38 cellular contexts compared by ENCODE assay signal in the genomic region with DNA sequence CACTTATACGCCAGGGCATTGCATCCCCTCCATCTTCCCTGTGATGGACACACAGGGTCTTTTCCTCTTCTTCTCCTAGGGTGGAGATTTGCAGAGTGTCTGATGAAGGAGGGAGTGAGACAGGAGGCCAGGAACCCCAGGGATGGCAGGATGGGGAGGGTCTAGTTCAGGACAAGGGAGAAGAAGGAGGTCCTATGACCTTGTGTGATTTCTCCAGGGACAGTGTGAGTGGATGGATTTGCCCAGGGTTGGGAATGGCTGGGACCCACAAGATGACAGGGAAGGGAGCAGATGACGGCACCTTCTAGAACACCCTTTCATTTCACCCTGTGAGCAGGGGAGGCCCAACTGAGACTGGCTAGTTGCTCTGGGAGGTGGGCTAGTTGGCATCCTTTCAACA. TPM values are rescaled to one million over a fixed set of nuclear protein-coding genes. Genes with fewer than 3 reads are reported as not detected.
"Had no signal": no experiment of that assay in that cellular context is flagged by ENCODE, and none has a peak within 500 bp of the region (broad histone marks: within the 10 kb centered on the region; RNA-seq: fewer than 3 reads in every experiment).

No MANE protein-coding gene starts in this region.

- H3K9me3 Mint-ChIP-seq: activated naive CD4-positive, alpha-beta T cell treated with anti-CD3 and anti-CD28 coated beads, Interleukin-2, amount 10 ng/mL, durations not matched to agents 7 days and 5 days; activated naive CD4-positive, alpha-beta T cell treated with anti-CD3 and anti-CD28 coated beads, Interleukin-2, amount 50 U/mL, for 24 hours; activated naive CD4-positive, alpha-beta T cell treated with anti-CD3 and anti-CD28 coated beads, Interleukin-2, amount 50 U/mL, for 72 hours; activated naive CD8-positive, alpha-beta T cell treated with anti-CD3 and anti-CD28 coated beads for 36 hours; activated naive CD8-positive, alpha-beta T cell treated with anti-CD3 and anti-CD28 coated beads, Interleukin-2, amount 10 ng/mL, durations not matched to agents 7 days and 5 days; activated naive CD8-positive, alpha-beta T cell treated with anti-CD3 and anti-CD28 coated beads, Interleukin-2, amount 50 U/mL, for 24 hours; activated T-cell treated with anti-CD3 and anti-CD28 coated beads, Interleukin-2, amount 50 U/mL, for 24 hours; activated T-cell treated with anti-CD3 and anti-CD28 coated beads, Interleukin-2, amount 50 U/mL, for 4 hours; activated T-cell treated with anti-CD3 and anti-CD28 coated beads, Interleukin-2, amount 50 U/mL, for 72 hours; activated T-helper 1 cell treated with anti-CD3 and anti-CD28 coated beads, Interleukin-12 subunit alpha, Interleukin-12 subunit beta, Interleukin-2, Interleukin-4 antibody, amounts not matched to agents 30 ng/mL and 10 ng/mL and 1 ng/mL, durations not matched to agents 14 hours and 24 hours and 36 hours; activated T-helper 17 cell treated with anti-CD3 and anti-CD28 coated beads, Interleukin-2, amount 50 U/mL, for 72 hours; activated T-helper 2 cell treated with anti-CD3 and anti-CD28 coated beads, Interferon-gamma antibody, Interleukin-2, Interleukin-4, amounts not matched to agents 10 μg/mL and 5 μg/mL and 100 μg/mL, durations not matched to agents 14 hours and 24 hours and 36 hours; central memory CD8-positive, alpha-beta T cell had no signal

- ATAC-seq: activated naive CD4-positive, alpha-beta T cell treated with anti-CD3 and anti-CD28 coated beads, Interleukin-2, amount 50 U/mL, for 72 hours; activated naive CD8-positive, alpha-beta T cell treated with anti-CD3 and anti-CD28 coated beads, Interleukin-2, amount 50 U/mL, for 24 hours; activated T-cell treated with anti-CD3 and anti-CD28 coated beads, Interleukin-2, amount 50 U/mL, for 4 hours; activated T-cell treated with anti-CD3 and anti-CD28 coated beads, Interleukin-2, amount 50 U/mL, for 72 hours; activated T-helper 17 cell treated with anti-CD3 and anti-CD28 coated beads, Interleukin-2, amount 50 U/mL, for 72 hours; body of pancreas had no signal

- H3K4me3 ChIP-seq: adrenal gland, ascending aorta, body of pancreas, breast epithelium, cardiac muscle cell had no signal

- DNase-seq: activated effector memory CD4-positive, alpha-beta T cell treated with anti-CD3 and anti-CD28 coated beads, Interleukin-2, amount 50 U/mL, for 16 hours; activated effector memory CD4-positive, alpha-beta T cell treated with Interleukin-2 at 50 U/mL for 16 hours; activated gamma-delta T cell; activated gamma-delta T cell treated with Interleukin-2 at 50 U/mL for 16 hours; activated naive CD4-positive, alpha-beta T cell; activated naive CD4-positive, alpha-beta T cell treated with anti-CD3 and anti-CD28 coated beads for 36 hours; activated naive CD4-positive, alpha-beta T cell treated with anti-CD3 and anti-CD28 coated beads, Interleukin-2, amount 10 ng/mL, durations not matched to agents 7 days and 5 days; activated naive CD4-positive, alpha-beta T cell treated with anti-CD3 and anti-CD28 coated beads, Interleukin-2, amount 50 U/mL, for 16 hours; activated naive CD4-positive, alpha-beta T cell treated with Interleukin-2 at 50 U/mL for 16 hours; activated naive CD8-positive, alpha-beta T cell treated with anti-CD3 and anti-CD28 coated beads for 36 hours; activated naive CD8-positive, alpha-beta T cell treated with anti-CD3 and anti-CD28 coated beads, Interleukin-2, amount 10 ng/mL, durations not matched to agents 7 days and 5 days; activated naive CD8-positive, alpha-beta T cell treated with anti-CD3 and anti-CD28 coated beads, Interleukin-2, amount 50 U/mL, for 24 hours; activated T-cell treated with anti-CD3 and anti-CD28 coated beads for 4 hours; activated T-cell treated with anti-CD3 and anti-CD28 coated beads, Interleukin-2, amount 50 U/mL, for 1 hour; activated T-cell treated with anti-CD3 and anti-CD28 coated beads, Interleukin-2, amount 50 U/mL, for 24 hours; activated T-cell treated with anti-CD3 and anti-CD28 coated beads, Interleukin-2, amount 50 U/mL, for 4 hours; activated T-cell treated with anti-CD3 and anti-CD28 coated beads, Interleukin-2, amount 50 U/mL, for 48 hours; activated T-cell treated with anti-CD3 and anti-CD28 coated beads, Interleukin-2, amount 50 U/mL, for 72 hours; adrenal gland; amniotic stem cell; aorta; body of pancreas; brain microvascular endothelial cell; caudate nucleus; cerebellar nuclear complex had no signal

- H3K36me3 Mint-ChIP-seq: activated naive CD4-positive, alpha-beta T cell treated with anti-CD3 and anti-CD28 coated beads, Interleukin-2, amount 10 ng/mL, durations not matched to agents 7 days and 5 days; activated naive CD4-positive, alpha-beta T cell treated with anti-CD3 and anti-CD28 coated beads, Interleukin-2, amount 50 U/mL, for 24 hours; activated naive CD4-positive, alpha-beta T cell treated with anti-CD3 and anti-CD28 coated beads, Interleukin-2, amount 50 U/mL, for 72 hours; activated naive CD8-positive, alpha-beta T cell; activated naive CD8-positive, alpha-beta T cell treated with anti-CD3 and anti-CD28 coated beads for 36 hours; activated naive CD8-positive, alpha-beta T cell treated with anti-CD3 and anti-CD28 coated beads, Interleukin-2, amount 10 ng/mL, durations not matched to agents 7 days and 5 days; brain had no signal

- H3K27ac Mint-ChIP-seq: activated naive CD4-positive, alpha-beta T cell treated with anti-CD3 and anti-CD28 coated beads for 36 hours; activated naive CD4-positive, alpha-beta T cell treated with anti-CD3 and anti-CD28 coated beads, Interleukin-2, amount 10 ng/mL, durations not matched to agents 7 days and 5 days; activated naive CD4-positive, alpha-beta T cell treated with anti-CD3 and anti-CD28 coated beads, Interleukin-2, amount 50 U/mL, for 24 hours; activated naive CD4-positive, alpha-beta T cell treated with anti-CD3 and anti-CD28 coated beads, Interleukin-2, amount 50 U/mL, for 72 hours; activated naive CD8-positive, alpha-beta T cell; activated naive CD8-positive, alpha-beta T cell treated with anti-CD3 and anti-CD28 coated beads for 36 hours; activated naive CD8-positive, alpha-beta T cell treated with anti-CD3 and anti-CD28 coated beads, Interleukin-2, amount 10 ng/mL, durations not matched to agents 7 days and 5 days; activated naive CD8-positive, alpha-beta T cell treated with anti-CD3 and anti-CD28 coated beads, Interleukin-2, amount 50 U/mL, for 24 hours; activated T-cell treated with anti-CD3 and anti-CD28 coated beads, Interleukin-2, amount 50 U/mL, for 24 hours; activated T-cell treated with anti-CD3 and anti-CD28 coated beads, Interleukin-2, amount 50 U/mL, for 72 hours; activated T-helper 1 cell treated with anti-CD3 and anti-CD28 coated beads, Interleukin-12 subunit alpha, Interleukin-12 subunit beta, Interleukin-2, Interleukin-4 antibody, amounts not matched to agents 30 ng/mL and 10 ng/mL and 1 ng/mL, durations not matched to agents 14 hours and 24 hours and 36 hours; activated T-helper 17 cell treated with anti-CD3 and anti-CD28 coated beads, Interleukin-2, amount 50 U/mL, for 72 hours; activated T-helper 2 cell treated with anti-CD3 and anti-CD28 coated beads, Interferon-gamma antibody, Interleukin-2, Interleukin-4, amounts not matched to agents 10 μg/mL and 5 μg/mL and 100 μg/mL, durations not matched to agents 14 hours and 24 hours and 36 hours; brain had no signal

- H3K9me3 ChIP-seq: adrenal gland, ascending aorta, body of pancreas, breast epithelium had no signal

- H3K27me3 Mint-ChIP-seq: activated naive CD4-positive, alpha-beta T cell treated with anti-CD3 and anti-CD28 coated beads, Interleukin-2, amount 10 ng/mL, durations not matched to agents 7 days and 5 days; activated naive CD4-positive, alpha-beta T cell treated with anti-CD3 and anti-CD28 coated beads, Interleukin-2, amount 50 U/mL, for 24 hours; activated naive CD8-positive, alpha-beta T cell; activated naive CD8-positive, alpha-beta T cell treated with anti-CD3 and anti-CD28 coated beads for 36 hours; activated naive CD8-positive, alpha-beta T cell treated with anti-CD3 and anti-CD28 coated beads, Interleukin-2, amount 10 ng/mL, durations not matched to agents 7 days and 5 days; activated naive CD8-positive, alpha-beta T cell treated with anti-CD3 and anti-CD28 coated beads, Interleukin-2, amount 50 U/mL, for 24 hours; activated T-cell treated with anti-CD3 and anti-CD28 coated beads, Interleukin-2, amount 50 U/mL, for 24 hours had no signal

- H3K4me1 ChIP-seq: adrenal gland, ascending aorta, body of pancreas, breast epithelium had no signal

- H3K36me3 ChIP-seq: adrenal gland, ascending aorta, brain microvascular endothelial cell, breast epithelium, cardiac muscle cell had no signal

- H3K27ac ChIP-seq: adrenal gland, ascending aorta, body of pancreas, brain microvascular endothelial cell, breast epithelium, cardiac muscle cell had no signal

- H3K4me1 Mint-ChIP-seq: activated naive CD4-positive, alpha-beta T cell treated with anti-CD3 and anti-CD28 coated beads, Interleukin-2, amount 10 ng/mL, durations not matched to agents 7 days and 5 days; activated naive CD4-positive, alpha-beta T cell treated with anti-CD3 and anti-CD28 coated beads, Interleukin-2, amount 50 U/mL, for 24 hours; activated naive CD8-positive, alpha-beta T cell treated with anti-CD3 and anti-CD28 coated beads for 36 hours; activated naive CD8-positive, alpha-beta T cell treated with anti-CD3 and anti-CD28 coated beads, Interleukin-2, amount 10 ng/mL, durations not matched to agents 7 days and 5 days; activated naive CD8-positive, alpha-beta T cell treated with anti-CD3 and anti-CD28 coated beads, Interleukin-2, amount 50 U/mL, for 24 hours; activated T-helper 17 cell treated with anti-CD3 and anti-CD28 coated beads, Interleukin-2, amount 50 U/mL, for 72 hours; central memory CD8-positive, alpha-beta T cell had no signal

- H3K27me3 ChIP-seq: adrenal gland, ascending aorta, body of pancreas, brain microvascular endothelial cell, breast epithelium, cardiac muscle cell had no signal

- H3K4me3 Mint-ChIP-seq: activated naive CD4-positive, alpha-beta T cell treated with anti-CD3 and anti-CD28 coated beads for 36 hours; activated naive CD4-positive, alpha-beta T cell treated with anti-CD3 and anti-CD28 coated beads, Interleukin-2, amount 10 ng/mL, durations not matched to agents 7 days and 5 days; activated naive CD4-positive, alpha-beta T cell treated with anti-CD3 and anti-CD28 coated beads, Interleukin-2, amount 50 U/mL, for 24 hours; activated naive CD8-positive, alpha-beta T cell; activated naive CD8-positive, alpha-beta T cell treated with anti-CD3 and anti-CD28 coated beads for 36 hours; activated naive CD8-positive, alpha-beta T cell treated with anti-CD3 and anti-CD28 coated beads, Interleukin-2, amount 10 ng/mL, durations not matched to agents 7 days and 5 days; activated naive CD8-positive, alpha-beta T cell treated with anti-CD3 and anti-CD28 coated beads, Interleukin-2, amount 50 U/mL, for 24 hours; activated T-cell treated with anti-CD3 and anti-CD28 coated beads, Interleukin-2, amount 50 U/mL, for 24 hours; activated T-cell treated with anti-CD3 and anti-CD28 coated beads, Interleukin-2, amount 50 U/mL, for 4 hours; activated T-cell treated with anti-CD3 and anti-CD28 coated beads, Interleukin-2, amount 50 U/mL, for 72 hours; activated T-helper 1 cell treated with anti-CD3 and anti-CD28 coated beads, Interleukin-12 subunit alpha, Interleukin-12 subunit beta, Interleukin-2, Interleukin-4 antibody, amounts not matched to agents 30 ng/mL and 10 ng/mL and 1 ng/mL, durations not matched to agents 14 hours and 24 hours and 36 hours; activated T-helper 17 cell treated with anti-CD3 and anti-CD28 coated beads, Interleukin-2, amount 50 U/mL, for 72 hours; brain; central memory CD8-positive, alpha-beta T cell had no signal

RNA-seq across cellular contexts. Expression of a gene that starts 34.2 kb away (rescaled TPM):
- total RNA-seq: activated naive CD4-positive, alpha-beta T cell treated with anti-CD3 and anti-CD28 coated beads for 36 hours; activated naive CD4-positive, alpha-beta T cell treated with anti-CD3 and anti-CD28 coated beads, Interleukin-2, amount 50 U/mL, for 72 hours; activated naive CD8-positive, alpha-beta T cell treated with anti-CD3 and anti-CD28 coated beads for 36 hours; activated naive CD8-positive, alpha-beta T cell treated with anti-CD3 and anti-CD28 coated beads, Interleukin-2, amount 10 ng/mL, durations not matched to agents 7 days and 5 days; activated T-cell treated with anti-CD3 and anti-CD28 coated beads, Interleukin-2, amount 50 U/mL, for 4 hours; activated T-cell treated with anti-CD3 and anti-CD28 coated beads, Interleukin-2, amount 50 U/mL, for 72 hours; activated T-helper 1 cell treated with anti-CD3 and anti-CD28 coated beads, Interleukin-12 subunit alpha, Interleukin-12 subunit beta, Interleukin-2, Interleukin-4 antibody, amounts not matched to agents 30 ng/mL and 10 ng/mL and 1 ng/mL, durations not matched to agents 14 hours and 24 hours and 36 hours; activated T-helper 17 cell treated with anti-CD3 and anti-CD28 coated beads, Interleukin-2, amount 50 U/mL, for 72 hours; activated T-helper 2 cell treated with anti-CD3 and anti-CD28 coated beads, Interferon-gamma antibody, Interleukin-2, Interleukin-4, amounts not matched to agents 10 μg/mL and 5 μg/mL and 100 μg/mL, durations not matched to agents 14 hours and 24 hours and 36 hours; bronchial epithelial cell; cardiac septum had no signal
